ENCODE assay signal across 19 cellular contexts in genomic region chr1:43396059-43396458, GRCh38. TPM values are rescaled to one million over a fixed set of nuclear protein-coding genes. Genes with fewer than 3 reads are reported as not detected.
A peak's percentile ranks its signal among the peaks of the same experiment; 100 is the strongest.
DNase-seq lines count a peak whose midpoint lies in the region; ATAC-seq and TF ChIP-seq lines count a peak whose summit lies in the region.
"Had no signal": no experiment of that assay in that cellular context is flagged by ENCODE, and none has a peak within 500 bp of the region (broad histone marks: within the 10 kb centered on the region; RNA-seq: fewer than 3 reads in every experiment).

No MANE protein-coding gene starts in this region.

- H3K27me3 ChIP-seq in Panc1 (ENCODE audit: control insufficient read depth, insufficient read depth, low read length): no peaks in the 10 kb centered on the region
- no peaks in the 10 kb centered on the region for H3K27me3 ChIP-seq in thyroid gland
- H3K27me3 ChIP-seq: BLaER1 had no signal

- H3K4me1 ChIP-seq in Panc1 (ENCODE audit: control insufficient read depth, insufficient read depth, low read length): no peaks in the 10 kb centered on the region
- peaks cover 20 to 22% of the 10 kb centered on the region in 2 donors for H3K4me1 ChIP-seq in thyroid gland
- H3K4me1 ChIP-seq: Caco-2 had no signal

- DNase-seq in DMS79 treated with DMSO at 0.1 percent for 48 hours (lab: John Stamatoyannopoulos, UW) (peak; percentile 93), NCI-H2029 (lab: John Stamatoyannopoulos, UW) (peak; percentile 54), Panc1 (ENCODE audit: low read depth, low spot score) (no peak), thyroid gland (peak; percentile 12 to 23), GM13977 (ENCODE audit: low spot score) (no peak)
- no peak for DNase-seq in stimulated activated naive CD8-positive, alpha-beta T cell treated with anti-CD3 and anti-CD28 coated beads, Interleukin-15, Interleukin-2, amounts not matched to agents 100 U/mL and 50 U/mL, for 24 hours
- no peak for DNase-seq in activated CD4-positive, CD25-positive, alpha-beta regulatory T cell treated with anti-CD3 and anti-CD28 coated beads, Interleukin-2, amount 50 U/mL, for 72 hours
- DNase-seq: ACHN; Caco-2; CD4-positive, alpha-beta T cell; HCEC 1CT; MV-4-11; NCI-H1694; NCI-H2107; NCI-H446; NCI-H69 had no signal

- intact Hi-C loops in Panc1 (cut with micrococcal nuclease; ENCODE audit: unreplicated experiment): no loop called here
- intact Hi-C loops in thyroid gland (cut with DNase I): no loop called here

- POLR2A ChIA-PET in Panc1 (lab: Charles Lee): no interaction called here

- no peak for TF ChIP-seq POLR2A in thyroid gland (IDR thresholded peaks at IDR 0.05)

- H3K9me3 ChIP-seq in Panc1 (ENCODE audit: control insufficient read depth, insufficient read depth, low read depth, low read length) (no peaks in the 10 kb centered on the region), thyroid gland (no peaks in the 10 kb centered on the region)
- H3K9me3 ChIP-seq: BLaER1, Caco-2 had no signal

- no peaks in the 10 kb centered on the region for H3K36me3 ChIP-seq in Panc1 (ENCODE audit: control insufficient read depth, insufficient read depth, low read length)
- H3K36me3 ChIP-seq in thyroid gland: no peaks in the 10 kb centered on the region

- H3K4me3 ChIP-seq in Panc1 (ENCODE audit: low read depth in 2 of 2, low read length in 2 of 2): no peak overlapping the region
- no peak overlapping the region for H3K4me3 ChIP-seq in thyroid gland (replicated peaks in 1 of 3)
- H3K4me3 ChIP-seq: BLaER1, GM23338 had no signal

- no peak for ATAC-seq in Panc1
- no peak for ATAC-seq in stimulated activated naive CD8-positive, alpha-beta T cell treated with anti-CD3 and anti-CD28 coated beads, Interleukin-15, Interleukin-2, amounts not matched to agents 100 U/mL and 50 U/mL, for 24 hours
- ATAC-seq: GM23338, SK-N-SH treated with all-trans-retinoic acid at 6 μM for 48 hours had no signal

- in situ Hi-C loops in Panc1 (cut with HindIII; ENCODE audit: low pct_unique_long_range_greater_than_20kb, low sequenced_read_pairs) (no loop called here), GM13977 (cut with MboI; ENCODE audit: low pct_unique_long_range_greater_than_20kb, low sequenced_read_pairs, unreplicated experiment) (no loop called here)

- BruUV-seq in Panc1 (replicated peaks; lab: Mats Ljungman, UMichigan): TSS peak; percentile 5

- WGBS in thyroid gland, 2 donors: 28 to 40% methylated on average over 1 of the region's 1 CpG

- TF ChIP-seq CTCF in Panc1 (IDR thresholded peaks at IDR 0.05) (no peak), thyroid gland (IDR thresholded peaks at IDR 0.05) (no peak), GM13977 (IDR thresholded peaks at IDR 0.05; ENCODE audit: extremely low read depth, insufficient read depth, missing control alignments) (no peak)

- H3K27ac ChIP-seq in Panc1 (ENCODE audit: low read length) (no peak overlapping the region), thyroid gland (peak overlapping the region; percentile 44 to 74 (median 65))
- H3K27ac ChIP-seq: BLaER1 had no signal

- CTCF ChIA-PET in Panc1 (lab: Charles Lee): no interaction called here

RNA-seq across cellular contexts. Expression of gene SZT2, which starts 6.4 kb away (rescaled TPM):
- total RNA-seq in Panc1 (2021; ENCODE audit: unreplicated experiment): 40.2 TPM
- polyA plus RNA-seq in Panc1 (2012; ENCODE audit: insufficient read length): 17.8 TPM
- total RNA-seq in thyroid gland: 100 to 1,000 TPM in 1 of 4 donors, 10 to 100 TPM in 3; 36.1 to 107 (median 58.2) TPM

RNA-seq across cellular contexts. Expression of gene MED8, which starts 6.5 kb away (rescaled TPM):
- total RNA-seq in Panc1 (2021; ENCODE audit: unreplicated experiment): 50.8 TPM
- polyA plus RNA-seq in Panc1 (2012; ENCODE audit: insufficient read length): 57.0 TPM
- total RNA-seq in thyroid gland: 10 to 100 TPM; 37.7 to 48.6 (median 45.3) TPM

RNA-seq across cellular contexts. Expression of gene ELOVL1, which starts 28.2 kb away (rescaled TPM):
- total RNA-seq in Panc1 (2021; ENCODE audit: unreplicated experiment) (105 TPM), thyroid gland (100 to 1,000 TPM in 2 of 4 donors, 10 to 100 TPM in 2; 70.5 to 117 (median 85.8) TPM)
- 115 TPM for polyA plus RNA-seq in Panc1 (2012; ENCODE audit: insufficient read length)

RNA-seq across cellular contexts. Expression of gene CDC20, which starts 37.3 kb away (rescaled TPM):
- total RNA-seq in Panc1 (2021; ENCODE audit: unreplicated experiment) (215 TPM), thyroid gland (1 to 10 TPM in 3 of 4 donors, under 1 TPM in 1; 0.54 to 3.9 (median 2.2) TPM)
- polyA plus RNA-seq in Panc1 (2012; ENCODE audit: insufficient read length): 105 TPM

RNA-seq across cellular contexts. Expression of gene HYI, which starts 57.7 kb away (rescaled TPM):
- total RNA-seq in Panc1 (2021; ENCODE audit: unreplicated experiment) (55.3 TPM), thyroid gland (10 to 100 TPM; 50.6 to 92.9 (median 65.6) TPM)
- polyA plus RNA-seq in Panc1 (2012; ENCODE audit: insufficient read length): 75.3 TPM

Comparison
In these comparisons a context has a peak if more than half of its experiments do, and no peak if none do; other contexts are left out.
1. DNase-seq: peak in DMS79 treated with DMSO at 0.1 percent for 48 hours (single experiment), NCI-H2029 (single experiment) and thyroid gland (2 of 2); none in Panc1 (single experiment), stimulated activated naive CD8-positive, alpha-beta T cell treated with anti-CD3 and anti-CD28 coated beads, Interleukin-15, Interleukin-2, amounts not matched to agents 100 U/mL and 50 U/mL, for 24 hours (single experiment), activated CD4-positive, CD25-positive, alpha-beta regulatory T cell treated with anti-CD3 and anti-CD28 coated beads, Interleukin-2, amount 50 U/mL, for 72 hours (single experiment) and GM13977 (single experiment).